Comparison of ENCODE assay signal across 8 cellular contexts in genomic region chr3:29695201-29695904, GRCh38.
DNase-seq lines count a peak whose midpoint lies in the region; ATAC-seq and TF ChIP-seq lines count a peak whose summit lies in the region.

No MANE protein-coding gene starts in this region.

- H3K9me2 ChIP-seq in OCI-LY1 (ENCODE audit: low read depth, low read length): no peaks in the 10 kb centered on the region

- CTCF ChIA-PET in AG04449 (lab: Yijun Ruan, JAX): interaction anchor here (1.0 to 1.4 kb wide), 3 partner anchors 16 to 550 kb away, joined by 3 to 4 read pairs (median 3); no protein-coding TSS in a partner anchor

- H3K9ac ChIP-seq in OCI-LY1 (ENCODE audit: low read length): no peak overlapping the region

- no peaks in the 10 kb centered on the region for H3K79me2 ChIP-seq in OCI-LY1 (ENCODE audit: insufficient read depth, low read length)

- H3K36me3 Mint-ChIP-seq in nephron progenitor cell (ENCODE audit: low read depth): peaks cover 6% of the 10 kb centered on the region
- peaks cover 1% of the 10 kb centered on the region for H3K36me3 Mint-ChIP-seq in natural killer cell treated with Interleukin-12 subunit alpha and Interleukin-12 subunit beta and Interleukin-15 and Interleukin-18, amount 100 ng/mL, for 72 hours

- H3K4me2 ChIP-seq in OCI-LY1 (ENCODE audit: low read length): no peak overlapping the region

- H3K9me3 Mint-ChIP-seq in nephron progenitor cell: peaks cover 6% of the 10 kb centered on the region
- H3K9me3 Mint-ChIP-seq in natural killer cell treated with Interleukin-12 subunit alpha and Interleukin-12 subunit beta and Interleukin-15 and Interleukin-18, amount 100 ng/mL, for 72 hours: no peaks in the 10 kb centered on the region

- no peaks in the 10 kb centered on the region for H3K9me3 ChIP-seq in OCI-LY1 (ENCODE audit: low read length)
- H3K9me3 ChIP-seq in esophagus (ENCODE audit: control insufficient read depth in 2 of 2, insufficient read depth in 1 of 2, low read depth in 1 of 2, low read length in 1 of 2): no peaks in the 10 kb centered on the region

- POLR2A ChIA-PET in AG04449 (lab: Yijun Ruan, JAX): no interaction called here

- no peaks in the 10 kb centered on the region; the same call in 1 of the 2 replicates for H3F3A ChIP-seq in OCI-LY1 (ENCODE audit: insufficient read depth, low read length)

- DNase-seq in AG04449 (ENCODE audit: low read depth, low spot score): peak; percentile 74
- DNase-seq in nephron progenitor cell: no peak
- DNase-seq in NCI-H1048 (lab: John Stamatoyannopoulos, UW): no peak
- DNase-seq in natural killer cell treated with Interleukin-12 subunit alpha and Interleukin-12 subunit beta and Interleukin-15 and Interleukin-18, amount 100 ng/mL, for 72 hours (ENCODE audit: low spot score): no peak
- no peak for DNase-seq in DMS79 treated with DMSO at 0.1 percent for 48 hours (lab: John Stamatoyannopoulos, UW)
- DNase-seq in activated CD4-positive, CD25-positive, alpha-beta regulatory T cell (lab: John Stamatoyannopoulos, UW): no peak

- H3K27ac ChIP-seq in OCI-LY1 (ENCODE audit: low read depth, low read length, poor library complexity, severe bottlenecking) (no peak overlapping the region), esophagus (ENCODE audit: low read depth in 2 of 2, low read length in 1 of 2) (peak overlapping the region; percentile 31 to 77)

- TF ChIP-seq CTCF in AG04449 (IDR thresholded peaks at IDR 0.05; ENCODE audit: insufficient read depth, low read length, missing control alignments) (no peak), OCI-LY1 (IDR thresholded peaks at IDR 0.05; ENCODE audit: low read length) (no peak), nephron progenitor cell (IDR thresholded peaks at IDR 0.05) (no peak)

- no peaks in the 10 kb centered on the region for H3K27me3 ChIP-seq in OCI-LY1 (ENCODE audit: insufficient read depth, low read length)
- no peaks in the 10 kb centered on the region for H3K27me3 ChIP-seq in esophagus (ENCODE audit: control insufficient read depth in 1 of 2, insufficient read depth in 2 of 2, low read length in 2 of 2)

- no peak for ATAC-seq in natural killer cell treated with Interleukin-12 subunit alpha and Interleukin-12 subunit beta and Interleukin-15 and Interleukin-18, amount 100 ng/mL, for 72 hours

- H3K4me1 Mint-ChIP-seq in nephron progenitor cell: peaks cover 39% of the 10 kb centered on the region
- H3K4me1 Mint-ChIP-seq in natural killer cell treated with Interleukin-12 subunit alpha and Interleukin-12 subunit beta and Interleukin-15 and Interleukin-18, amount 100 ng/mL, for 72 hours (ENCODE audit: low read depth in 2 of 2): no peaks in the 10 kb centered on the region

- no peaks in the 10 kb centered on the region for H3K27me3 Mint-ChIP-seq in nephron progenitor cell (ENCODE audit: low read depth, poor library complexity)
- H3K27me3 Mint-ChIP-seq in natural killer cell treated with Interleukin-12 subunit alpha and Interleukin-12 subunit beta and Interleukin-15 and Interleukin-18, amount 100 ng/mL, for 72 hours: no peaks in the 10 kb centered on the region

- no peaks in the 10 kb centered on the region for H4K20me1 ChIP-seq in OCI-LY1 (ENCODE audit: insufficient read depth, low read length)

- no peak overlapping the region for H3K4me3 Mint-ChIP-seq in nephron progenitor cell
- no peak overlapping the region for H3K4me3 Mint-ChIP-seq in natural killer cell treated with Interleukin-12 subunit alpha and Interleukin-12 subunit beta and Interleukin-15 and Interleukin-18, amount 100 ng/mL, for 72 hours

- peaks cover 18% of the 10 kb centered on the region for H3K36me3 ChIP-seq in OCI-LY1 (ENCODE audit: insufficient read depth, low read length)
- H3K36me3 ChIP-seq in esophagus (ENCODE audit: control insufficient read depth in 2 of 2, insufficient read depth in 2 of 2, low read length in 1 of 2): no peaks in the 10 kb centered on the region

- peak overlapping the region; percentile 96 for H3K27ac Mint-ChIP-seq in nephron progenitor cell
- H3K27ac Mint-ChIP-seq in natural killer cell treated with Interleukin-12 subunit alpha and Interleukin-12 subunit beta and Interleukin-15 and Interleukin-18, amount 100 ng/mL, for 72 hours: no peak overlapping the region

- 37 to 38% methylated on average over 3 of the region's 3 CpGs for WGBS in esophagus, 2 donors

- no peak overlapping the region for H3K4me3 ChIP-seq in AG04449 (ENCODE audit: low read depth, low read length)
- H3K4me3 ChIP-seq in OCI-LY1 (ENCODE audit: low read depth, low read length, poor library complexity, severe bottlenecking): no peak overlapping the region
- H3K4me3 ChIP-seq in esophagus (ENCODE audit: low read depth in 1 of 2, low read length in 2 of 2): no peak overlapping the region

- H3K4me1 ChIP-seq in OCI-LY1 (ENCODE audit: insufficient read depth, low read length, severe bottlenecking): peaks cover 25% of the 10 kb centered on the region
- H3K4me1 ChIP-seq in esophagus (ENCODE audit: control insufficient read depth in 2 of 2, insufficient read depth in 2 of 2, low read length in 1 of 2): no peaks in the 10 kb centered on the region

- H2AFZ ChIP-seq in OCI-LY1 (ENCODE audit: low read length): peak overlapping the region; percentile 59; the same call in 1 of the 2 replicates
